ENCODE assay signal across 8 cellular contexts in genomic region chr7:32427769-32428291, GRCh38.
DNase-seq lines count a peak whose midpoint lies in the region; ATAC-seq and TF ChIP-seq lines count a peak whose summit lies in the region.

No MANE protein-coding gene starts in this region.

- peak; percentile 33 to 59 for DNase-seq in NCI-H446 (lab: John Stamatoyannopoulos, UW)
- no peak for DNase-seq in NCI-H446 treated with DMSO at 0.1 percent for 48 hours (lab: John Stamatoyannopoulos, UW)
- peak; percentile 30 for DNase-seq in KG1 (lab: John Stamatoyannopoulos, UW)
- peak; percentile 84 to 85 for DNase-seq in cardiac fibroblast (ENCODE audit: low read depth in 2 of 2)
- DNase-seq in kidney epithelial cell (ENCODE audit: low read depth) = peak; percentile 47
- DNase-seq in stimulated activated CD4-positive, alpha-beta T cell treated with anti-CD3 and anti-CD28 coated beads, Interleukin-2, amount 100 ng/mL, for 4 hours (ENCODE audit: low read depth) = peak; percentile 14

- no peaks in the 10 kb centered on the region for H3K36me3 ChIP-seq in kidney epithelial cell (ENCODE audit: control insufficient read depth, insufficient read depth, low read length)

- no peak overlapping the region for H3K27ac ChIP-seq in VCaP

- TF ChIP-seq CTCF in VCaP (conservative IDR thresholded peaks at IDR 0.05) (peak; percentile 66), cardiac fibroblast (IDR thresholded peaks at IDR 0.05; ENCODE audit: low read depth, low read length) (peak; percentile 72), kidney epithelial cell (IDR thresholded peaks at IDR 0.05; ENCODE audit: insufficient read depth, low read length, poor library complexity, severe bottlenecking) (peak; percentile 56)

- peaks cover 21% of the 10 kb centered on the region for H3K27me3 ChIP-seq in kidney epithelial cell (ENCODE audit: control insufficient read depth, insufficient read depth, low read length)

- H3K4me3 ChIP-seq in cardiac fibroblast (replicated peaks in 1 of 2; ENCODE audit: low read depth in 2 of 2, low read length in 2 of 2) = no peak overlapping the region
- no peak overlapping the region for H3K4me3 ChIP-seq in kidney epithelial cell (ENCODE audit: low read depth, low read length)

- ATAC-seq in HG03565 (IDR thresholded peaks at IDR 0.05; ENCODE audit: unreplicated experiment) = no peak
